Comparison of ENCODE assay signal across 14 cellular contexts in genomic region chr19:11347546-11347945, GRCh38. TPM values are rescaled to one million over a fixed set of nuclear protein-coding genes. Genes with fewer than 3 reads are reported as not detected.
DNase-seq lines count a peak whose midpoint lies in the region; ATAC-seq and TF ChIP-seq lines count a peak whose summit lies in the region.
"Had no signal": no experiment of that assay in that cellular context is flagged by ENCODE, and none has a peak within 500 bp of the region (broad histone marks: within the 10 kb centered on the region; RNA-seq: fewer than 3 reads in every experiment).

No MANE protein-coding gene starts in this region.

- 53 to 59% methylated on average over 2 to 4 of the region's 5 CpGs for WGBS in esophagus squamous epithelium, 2 donors

- H3K4me1 Mint-ChIP-seq in activated CD4-positive, alpha-beta T cell treated with anti-CD3 and anti-CD28 coated beads, Interleukin-2, amount 10 ng/mL, durations not matched to agents 7 days and 5 days, result peaks cover 27% of the 10 kb centered on the region
- H3K4me1 Mint-ChIP-seq in dendritic cell treated with granulocyte-macrophage colony-stimulating factor and Interleukin-4, amounts not matched to agents 40 ng/mL and 50 ng/mL, for 4 days (ENCODE audit: low read depth), result peaks cover 34% of the 10 kb centered on the region
- peaks cover 29% of the 10 kb centered on the region for H3K4me1 Mint-ChIP-seq in stimulated activated memory B cell treated with anti-CD40 and anti-IgM and Interleukin-4, amounts not matched to agents 10 μg/mL and 1 μg/mL and 100 μg/mL, for 72 hours

- H3K9ac ChIP-seq in PC-3 (ENCODE audit: low read length), result no peak overlapping the region

- H3K9me3 Mint-ChIP-seq in activated CD4-positive, alpha-beta T cell treated with anti-CD3 and anti-CD28 coated beads, Interleukin-2, amount 10 ng/mL, durations not matched to agents 7 days and 5 days, result peaks cover 13% of the 10 kb centered on the region
- peaks cover 11% of the 10 kb centered on the region for H3K9me3 Mint-ChIP-seq in dendritic cell treated with granulocyte-macrophage colony-stimulating factor and Interleukin-4, amounts not matched to agents 40 ng/mL and 50 ng/mL, for 4 days
- peaks cover 4% of the 10 kb centered on the region for H3K9me3 Mint-ChIP-seq in stimulated activated memory B cell treated with anti-CD40 and anti-IgM and Interleukin-4, amounts not matched to agents 10 μg/mL and 1 μg/mL and 100 μg/mL, for 72 hours

- no peaks in the 10 kb centered on the region for H3K9me3 ChIP-seq in PC-3 (ENCODE audit: low read length)
- H3K9me3 ChIP-seq in esophagus squamous epithelium, result no peaks in the 10 kb centered on the region
- H3K9me3 ChIP-seq: Peyer's patch had no signal

- H2AFZ ChIP-seq in PC-3 (ENCODE audit: low read length), result no peak overlapping the region

- CTCF ChIA-PET in activated CD4-positive, alpha-beta T cell treated with anti-CD3 and anti-CD28 coated beads, Interleukin-2, amount 10 ng/mL, durations not matched to agents 7 days and 5 days (lab: Charles Lee), result interaction anchor here (1.3 to 2.6 kb wide), 3 partner anchors 10 to 28 kb away, joined by 3 to 13 read pairs (median 5); no protein-coding TSS in a partner anchor
- CTCF ChIA-PET in PC-3 (lab: Charles Lee), result no interaction called here

- H3K4me1 ChIP-seq in PC-3 (ENCODE audit: insufficient read depth, low read length), result peaks cover 36% of the 10 kb centered on the region
- peaks cover 27 to 47% (median 33%) of the 10 kb centered on the region in 3 donors for H3K4me1 ChIP-seq in esophagus squamous epithelium

- no peak overlapping the region for H3K27ac Mint-ChIP-seq in activated CD4-positive, alpha-beta T cell treated with anti-CD3 and anti-CD28 coated beads, Interleukin-2, amount 10 ng/mL, durations not matched to agents 7 days and 5 days
- H3K27ac Mint-ChIP-seq in dendritic cell treated with granulocyte-macrophage colony-stimulating factor and Interleukin-4, amounts not matched to agents 40 ng/mL and 50 ng/mL, for 4 days, result peak overlapping the region; percentile 93
- H3K27ac Mint-ChIP-seq in stimulated activated memory B cell treated with anti-CD40 and anti-IgM and Interleukin-4, amounts not matched to agents 10 μg/mL and 1 μg/mL and 100 μg/mL, for 72 hours, result no peak overlapping the region

- TF ChIP-seq POLR2A in esophagus squamous epithelium (IDR thresholded peaks at IDR 0.05), result no peak

- H3K4me2 ChIP-seq in PC-3 (ENCODE audit: low read length), result peak overlapping the region; percentile 84

- DNase-seq in activated CD4-positive, alpha-beta T cell treated with anti-CD3 and anti-CD28 coated beads, Interleukin-2, amount 10 ng/mL, durations not matched to agents 7 days and 5 days, result no peak
- DNase-seq in activated CD4-positive, alpha-beta T cell treated with anti-CD3 and anti-CD28 coated beads, Interleukin-2, amount 50 U/mL, for 48 hours, result no peak
- DNase-seq in PC-3, result peak; percentile 55
- DNase-seq in esophagus squamous epithelium (lab: John Stamatoyannopoulos, UW), result no peak
- DNase-seq: activated CD8-positive, alpha-beta memory T cell treated with anti-CD3 and anti-CD28 coated beads, Interleukin-2, amount 50 U/mL, for 48 hours; DMS79 treated with DMSO at 0.1 percent for 48 hours; heart left ventricle; Peyer's patch; T-helper 9 cell; trophoblast cell had no signal

- H3F3A ChIP-seq in PC-3 (ENCODE audit: low read length, unreplicated experiment), result no peaks in the 10 kb centered on the region

- BruUV-seq in PC-3 (replicated peaks; lab: Mats Ljungman, UMichigan), result no TSS peak

- H3K27ac ChIP-seq in PC-3 (ENCODE audit: low read length) (0 out of 2 replicates have a peak overlapping the region, but pooled peaks have one; percentile 25), esophagus squamous epithelium (peak overlapping the region in 1 of 4 donors; percentile 86)

- peaks cover 23% of the 10 kb centered on the region for H3K79me2 ChIP-seq in PC-3 (ENCODE audit: low read length)

- H3K36me3 Mint-ChIP-seq in activated CD4-positive, alpha-beta T cell treated with anti-CD3 and anti-CD28 coated beads, Interleukin-2, amount 10 ng/mL, durations not matched to agents 7 days and 5 days (ENCODE audit: low read depth), result peaks cover 4% of the 10 kb centered on the region
- H3K36me3 Mint-ChIP-seq in dendritic cell treated with granulocyte-macrophage colony-stimulating factor and Interleukin-4, amounts not matched to agents 40 ng/mL and 50 ng/mL, for 4 days (ENCODE audit: low read depth), result peaks cover 36% of the 10 kb centered on the region
- peaks cover 13% of the 10 kb centered on the region for H3K36me3 Mint-ChIP-seq in stimulated activated memory B cell treated with anti-CD40 and anti-IgM and Interleukin-4, amounts not matched to agents 10 μg/mL and 1 μg/mL and 100 μg/mL, for 72 hours

- no peaks in the 10 kb centered on the region for H4K20me1 ChIP-seq in PC-3 (ENCODE audit: low read length)

- peak overlapping the region; percentile 92 for H3K4me3 Mint-ChIP-seq in activated CD4-positive, alpha-beta T cell treated with anti-CD3 and anti-CD28 coated beads, Interleukin-2, amount 10 ng/mL, durations not matched to agents 7 days and 5 days
- no peak overlapping the region for H3K4me3 Mint-ChIP-seq in dendritic cell treated with granulocyte-macrophage colony-stimulating factor and Interleukin-4, amounts not matched to agents 40 ng/mL and 50 ng/mL, for 4 days
- H3K4me3 Mint-ChIP-seq in stimulated activated memory B cell treated with anti-CD40 and anti-IgM and Interleukin-4, amounts not matched to agents 10 μg/mL and 1 μg/mL and 100 μg/mL, for 72 hours, result peak overlapping the region; percentile 86

- H3K36me3 ChIP-seq in PC-3 (ENCODE audit: low read depth, low read length) (no peaks in the 10 kb centered on the region), esophagus squamous epithelium (peaks cover 0 to 4% (median 0%) of the 10 kb centered on the region in 3 donors)
- H3K36me3 ChIP-seq: Peyer's patch had no signal

- ATAC-seq in PC-3 (no peak), HG03159 (IDR thresholded peaks at IDR 0.05; ENCODE audit: unreplicated experiment) (no peak), GM21515 (IDR thresholded peaks at IDR 0.05; ENCODE audit: unreplicated experiment) (no peak)
- ATAC-seq in stimulated activated memory B cell treated with anti-CD40 and anti-IgM and Interleukin-4, amounts not matched to agents 10 μg/mL and 1 μg/mL and 100 μg/mL, for 72 hours, result no peak

- intact Hi-C loops in PC-3 (cut with micrococcal nuclease), result loop anchor here (2.0 kb wide), 1 partner anchor 55 kb away; no protein-coding TSS in a partner anchor
- intact Hi-C loops in dendritic cell treated with granulocyte-macrophage colony-stimulating factor and Interleukin-4, amounts not matched to agents 40 ng/mL and 50 ng/mL, for 4 days (cut with micrococcal nuclease), result no loop called here
- intact Hi-C loops in esophagus squamous epithelium (cut with DNase I), result no loop called here

- no peaks in the 10 kb centered on the region for H3K9me2 ChIP-seq in PC-3 (replicated peaks; ENCODE audit: low read length)

- no peaks in the 10 kb centered on the region for H3K27me3 Mint-ChIP-seq in activated CD4-positive, alpha-beta T cell treated with anti-CD3 and anti-CD28 coated beads, Interleukin-2, amount 10 ng/mL, durations not matched to agents 7 days and 5 days
- no peaks in the 10 kb centered on the region for H3K27me3 Mint-ChIP-seq in dendritic cell treated with granulocyte-macrophage colony-stimulating factor and Interleukin-4, amounts not matched to agents 40 ng/mL and 50 ng/mL, for 4 days
- no peaks in the 10 kb centered on the region for H3K27me3 Mint-ChIP-seq in stimulated activated memory B cell treated with anti-CD40 and anti-IgM and Interleukin-4, amounts not matched to agents 10 μg/mL and 1 μg/mL and 100 μg/mL, for 72 hours

- H3K4me3 ChIP-seq in PC-3 (ENCODE audit: low read length) (no peak overlapping the region), esophagus squamous epithelium (no peak overlapping the region)

- H3K27me3 ChIP-seq in PC-3 (ENCODE audit: low read length) (no peaks in the 10 kb centered on the region), esophagus squamous epithelium (no peaks in the 10 kb centered on the region)
- H3K27me3 ChIP-seq: heart left ventricle, Peyer's patch had no signal

- POLR2A ChIA-PET in activated CD4-positive, alpha-beta T cell treated with anti-CD3 and anti-CD28 coated beads, Interleukin-2, amount 10 ng/mL, durations not matched to agents 7 days and 5 days (lab: Charles Lee), result no interaction called here
- POLR2A ChIA-PET in PC-3 (lab: Charles Lee; ENCODE audit: unreplicated experiment), result no interaction called here

- no peak for TF ChIP-seq CTCF in PC-3 (conservative IDR thresholded peaks at IDR 0.05; ENCODE audit: low read depth, low read length)
- TF ChIP-seq CTCF in esophagus squamous epithelium (IDR thresholded peaks at IDR 0.05), result no peak

RNA-seq across cellular contexts. Expression of gene CCDC159, which starts 1.2 kb away (rescaled TPM):
- total RNA-seq in activated CD4-positive, alpha-beta T cell treated with anti-CD3 and anti-CD28 coated beads, Interleukin-2, amount 10 ng/mL, durations not matched to agents 7 days and 5 days, result 10 to 100 TPM; 18.0 to 20.5 TPM
- total RNA-seq in PC-3 (2014; rRNA removed) (10.3 and 14.5 TPM in 2 replicates), esophagus squamous epithelium (10 to 100 TPM in 1 of 4 donors, 1 to 10 TPM in 3; 5.7 to 17.7 (median 8.0) TPM)

RNA-seq across cellular contexts. Expression of gene TMEM205, which starts 1.5 kb away (rescaled TPM):
- 10 to 100 TPM; 25.9 to 26.7 TPM for total RNA-seq in activated CD4-positive, alpha-beta T cell treated with anti-CD3 and anti-CD28 coated beads, Interleukin-2, amount 10 ng/mL, durations not matched to agents 7 days and 5 days
- total RNA-seq in PC-3 (2014; rRNA removed) (202 and 224 TPM in 2 replicates), esophagus squamous epithelium (100 to 1,000 TPM in 2 of 4 donors, 10 to 100 TPM in 2; 80.1 to 173 (median 129) TPM)

RNA-seq across cellular contexts. Expression of gene PLPPR2, which starts 7.7 kb away (rescaled TPM):
- 1 to 10 TPM; 1.3 to 1.9 TPM for total RNA-seq in activated CD4-positive, alpha-beta T cell treated with anti-CD3 and anti-CD28 coated beads, Interleukin-2, amount 10 ng/mL, durations not matched to agents 7 days and 5 days
- total RNA-seq in PC-3 (2014; rRNA removed), result 38.0 and 51.2 TPM in 2 replicates
- 10 to 100 TPM in 1 of 4 donors, 1 to 10 TPM in 3; 5.1 to 14.2 (median 9.7) TPM for total RNA-seq in esophagus squamous epithelium

RNA-seq across cellular contexts. Expression of gene RAB3D, which starts 8.1 kb away (rescaled TPM):
- total RNA-seq in activated CD4-positive, alpha-beta T cell treated with anti-CD3 and anti-CD28 coated beads, Interleukin-2, amount 10 ng/mL, durations not matched to agents 7 days and 5 days, result 1 to 10 TPM; 3.2 to 3.6 TPM
- 34.4 and 37.9 TPM in 2 replicates for total RNA-seq in PC-3 (2014; rRNA removed)
- 10 to 100 TPM; 55.9 to 90.4 (median 73.8) TPM for total RNA-seq in esophagus squamous epithelium

RNA-seq across cellular contexts. Expression of gene SWSAP1, which starts 26.9 kb away (rescaled TPM):
- total RNA-seq in activated CD4-positive, alpha-beta T cell treated with anti-CD3 and anti-CD28 coated beads, Interleukin-2, amount 10 ng/mL, durations not matched to agents 7 days and 5 days, result 1 to 10 TPM; 2.9 to 3.5 TPM
- total RNA-seq in PC-3 (2014; rRNA removed), result 5.2 and 6.1 TPM in 2 replicates
- 1 to 10 TPM; 1.0 to 2.9 (median 1.3) TPM for total RNA-seq in esophagus squamous epithelium
